In the genomic region with DNA sequence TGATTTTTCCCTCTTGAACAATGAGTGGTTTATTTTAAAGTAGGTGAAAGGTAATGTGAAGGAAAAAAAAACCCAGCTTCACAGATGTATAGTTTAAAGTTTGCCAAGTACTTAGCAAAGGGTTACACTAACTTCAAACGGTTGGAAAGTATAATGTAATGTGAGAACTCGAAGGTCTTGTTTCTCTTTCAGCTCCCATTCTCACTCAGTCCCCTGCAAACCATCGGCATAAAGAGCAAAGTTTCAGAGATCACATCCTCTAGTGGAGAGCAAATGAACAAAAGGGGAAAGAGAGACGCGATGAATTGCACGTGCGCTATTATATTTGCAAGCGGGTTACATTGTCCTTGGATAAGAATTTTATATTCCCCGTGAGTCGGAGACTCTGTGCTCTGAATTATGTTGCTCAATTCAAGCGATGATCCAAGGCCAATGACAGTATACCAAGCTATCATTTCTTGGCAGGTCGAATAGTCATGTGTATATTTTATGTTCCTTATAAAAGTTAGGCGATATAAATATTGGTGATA, we compare ENCODE assay signal across 8 cellular contexts. TPM values are rescaled to one million over a fixed set of nuclear protein-coding genes. Genes with fewer than 3 reads are reported as not detected.
DNase-seq lines count a peak whose midpoint lies in the region; ATAC-seq and TF ChIP-seq lines count a peak whose summit lies in the region.

No MANE protein-coding gene starts in this region.

- CTCF ChIA-PET in activated CD8-positive, alpha-beta T cell treated with anti-CD3 and anti-CD28 coated beads for 36 hours (lab: Charles Lee) = interaction anchor here (0.7 to 3.2 kb wide), 11 partner anchors 8 to 334 kb away, joined by 3 to 23 read pairs (median 4); no protein-coding TSS in a partner anchor
- CTCF ChIA-PET in activated CD8-positive, alpha-beta T cell treated with anti-CD3 and anti-CD28 coated beads, Interleukin-2, amount 10 ng/mL, durations not matched to agents 7 days and 5 days (lab: Charles Lee) = interaction anchor here (0.8 to 3.3 kb wide), 10 partner anchors 8 to 387 kb away, joined by 3 to 21 read pairs (median 7); no protein-coding TSS in a partner anchor

- H3K4me1 Mint-ChIP-seq in activated CD8-positive, alpha-beta T cell treated with anti-CD3 and anti-CD28 coated beads for 36 hours (ENCODE audit: low read depth) = peaks cover 13% of the 10 kb centered on the region
- peaks cover 10% of the 10 kb centered on the region for H3K4me1 Mint-ChIP-seq in activated CD8-positive, alpha-beta T cell treated with anti-CD3 and anti-CD28 coated beads, Interleukin-2, amount 10 ng/mL, durations not matched to agents 7 days and 5 days (ENCODE audit: low read depth)

- no peaks in the 10 kb centered on the region for H3K36me3 Mint-ChIP-seq in activated CD8-positive, alpha-beta T cell treated with anti-CD3 and anti-CD28 coated beads for 36 hours (ENCODE audit: low read depth)
- no peaks in the 10 kb centered on the region for H3K36me3 Mint-ChIP-seq in activated CD8-positive, alpha-beta T cell treated with anti-CD3 and anti-CD28 coated beads, Interleukin-2, amount 10 ng/mL, durations not matched to agents 7 days and 5 days (ENCODE audit: low read depth)

- intact Hi-C loops in activated CD8-positive, alpha-beta T cell treated with anti-CD3 and anti-CD28 coated beads for 36 hours (cut with micrococcal nuclease) = no loop called here
- intact Hi-C loops in left cardiac atrium (cut with DNase I) = loop anchor here in 1 of 2 donors (10.0 kb wide), 1 partner anchor 215 kb away; no protein-coding TSS in a partner anchor

- peak; percentile 12 for TF ChIP-seq CTCF in activated CD8-positive, alpha-beta T cell treated with anti-CD3 and anti-CD28 coated beads for 36 hours (IDR thresholded peaks at IDR 0.05)

- peak; percentile 93 for ATAC-seq in activated CD8-positive, alpha-beta T cell treated with anti-CD3 and anti-CD28 coated beads for 36 hours
- no peak for ATAC-seq in activated CD8-positive, alpha-beta T cell treated with anti-CD3 and anti-CD28 coated beads, Interleukin-2, amount 10 ng/mL, durations not matched to agents 7 days and 5 days
- ATAC-seq in HG02840 (IDR thresholded peaks at IDR 0.05; ENCODE audit: low FRiP score, unreplicated experiment) (peak; percentile 92), left cardiac atrium (peak; percentile 33 to 47)
- ATAC-seq in stimulated activated naive CD8-positive, alpha-beta T cell treated with anti-CD3 and anti-CD28 coated beads, Interleukin-15, Interleukin-2, amounts not matched to agents 100 U/mL and 50 U/mL, for 24 hours = peak; percentile 79

- H3K9me3 Mint-ChIP-seq in activated CD8-positive, alpha-beta T cell treated with anti-CD3 and anti-CD28 coated beads for 36 hours = no peaks in the 10 kb centered on the region
- H3K9me3 Mint-ChIP-seq in activated CD8-positive, alpha-beta T cell treated with anti-CD3 and anti-CD28 coated beads, Interleukin-2, amount 10 ng/mL, durations not matched to agents 7 days and 5 days (ENCODE audit: insufficient read depth) = no peaks in the 10 kb centered on the region

- H3K27ac Mint-ChIP-seq in activated CD8-positive, alpha-beta T cell treated with anti-CD3 and anti-CD28 coated beads for 36 hours = no peak overlapping the region
- no peak overlapping the region for H3K27ac Mint-ChIP-seq in activated CD8-positive, alpha-beta T cell treated with anti-CD3 and anti-CD28 coated beads, Interleukin-2, amount 10 ng/mL, durations not matched to agents 7 days and 5 days

- peak overlapping the region; percentile 8 for H3K4me3 Mint-ChIP-seq in activated CD8-positive, alpha-beta T cell treated with anti-CD3 and anti-CD28 coated beads for 36 hours
- no peak overlapping the region for H3K4me3 Mint-ChIP-seq in activated CD8-positive, alpha-beta T cell treated with anti-CD3 and anti-CD28 coated beads, Interleukin-2, amount 10 ng/mL, durations not matched to agents 7 days and 5 days

- peaks cover 6% of the 10 kb centered on the region for H3K27me3 Mint-ChIP-seq in activated CD8-positive, alpha-beta T cell treated with anti-CD3 and anti-CD28 coated beads for 36 hours
- peaks cover 10% of the 10 kb centered on the region for H3K27me3 Mint-ChIP-seq in activated CD8-positive, alpha-beta T cell treated with anti-CD3 and anti-CD28 coated beads, Interleukin-2, amount 10 ng/mL, durations not matched to agents 7 days and 5 days (ENCODE audit: low read depth)

- DNase-seq in activated CD8-positive, alpha-beta T cell treated with anti-CD3 and anti-CD28 coated beads for 36 hours = peak; percentile 45
- no peak for DNase-seq in activated CD8-positive, alpha-beta T cell treated with anti-CD3 and anti-CD28 coated beads, Interleukin-2, amount 10 ng/mL, durations not matched to agents 7 days and 5 days
- DNase-seq in OCI-M1 (lab: John Stamatoyannopoulos, UW) (peak; percentile 32), left cardiac atrium (no peak), RPMI8226 (no peak)
- no peak for DNase-seq in stimulated activated naive CD8-positive, alpha-beta T cell treated with anti-CD3 and anti-CD28 coated beads, Interleukin-15, Interleukin-2, amounts not matched to agents 100 U/mL and 50 U/mL, for 24 hours
- no peak for DNase-seq in central memory CD4-positive, alpha-beta T cell

- POLR2A ChIA-PET in activated CD8-positive, alpha-beta T cell treated with anti-CD3 and anti-CD28 coated beads for 36 hours (lab: Charles Lee) = interaction anchor here (1.0 kb wide), 1 partner anchor 38 kb away, joined by 3 read pairs; no protein-coding TSS in a partner anchor
- POLR2A ChIA-PET in activated CD8-positive, alpha-beta T cell treated with anti-CD3 and anti-CD28 coated beads, Interleukin-2, amount 10 ng/mL, durations not matched to agents 7 days and 5 days (lab: Charles Lee) = no interaction called here

RNA-seq across cellular contexts. Expression of a gene that starts 37.6 kb away (rescaled TPM):
- total RNA-seq in activated CD8-positive, alpha-beta T cell treated with anti-CD3 and anti-CD28 coated beads for 36 hours = 100 to 1,000 TPM; 102 to 108 TPM
- 10 to 100 TPM; 12.9 to 14.5 TPM for total RNA-seq in activated CD8-positive, alpha-beta T cell treated with anti-CD3 and anti-CD28 coated beads, Interleukin-2, amount 10 ng/mL, durations not matched to agents 7 days and 5 days
- total RNA-seq in left cardiac atrium = 1 to 10 TPM; 7.0 to 8.4 TPM

Comparison
In these comparisons a context has a peak if more than half of its experiments do, and no peak if none do; other contexts are left out.
1. DNase-seq: peak in activated CD8-positive, alpha-beta T cell treated with anti-CD3 and anti-CD28 coated beads for 36 hours (single experiment) and OCI-M1 (single experiment); none in activated CD8-positive, alpha-beta T cell treated with anti-CD3 and anti-CD28 coated beads, Interleukin-2, amount 10 ng/mL, durations not matched to agents 7 days and 5 days (single experiment), left cardiac atrium (single experiment), stimulated activated naive CD8-positive, alpha-beta T cell treated with anti-CD3 and anti-CD28 coated beads, Interleukin-15, Interleukin-2, amounts not matched to agents 100 U/mL and 50 U/mL, for 24 hours (single experiment), central memory CD4-positive, alpha-beta T cell (single experiment) and RPMI8226 (single experiment).
2. RNA of a gene that starts 37.6 kb away (total RNA-seq): 102 to 108 TPM in activated CD8-positive, alpha-beta T cell treated with anti-CD3 and anti-CD28 coated beads for 36 hours; 12.9 to 14.5 TPM in activated CD8-positive, alpha-beta T cell treated with anti-CD3 and anti-CD28 coated beads, Interleukin-2, amount 10 ng/mL, durations not matched to agents 7 days and 5 days and 7.0 to 8.4 TPM in left cardiac atrium; every median in the first group is over 4 times any median in the second.